In genomic region chr11:94546886-94547285, GRCh38 we compare ENCODE assay signal across 9 cellular contexts. TPM values are rescaled to one million over a fixed set of nuclear protein-coding genes. Genes with fewer than 3 reads are reported as not detected.
DNase-seq lines count a peak whose midpoint lies in the region; ATAC-seq, FAIRE-seq and TF ChIP-seq lines count a peak whose summit lies in the region.
"Had no signal": no experiment of that assay in that cellular context is flagged by ENCODE, and none has a peak within 500 bp of the region (broad histone marks: within the 10 kb centered on the region; RNA-seq: fewer than 3 reads in every experiment).

No MANE protein-coding gene starts in this region.

- TF ChIP-seq POLR2A in NB4 (IDR thresholded peaks at IDR 0.05; ENCODE audit: extremely low read depth, insufficient read length) (no peak), gastrocnemius medialis (IDR thresholded peaks at IDR 0.05) (no peak)

- H3K27me3 ChIP-seq in bronchial epithelial cell (ENCODE audit: control insufficient read depth, insufficient read depth, low read length) (no peaks in the 10 kb centered on the region), neutrophil (no peaks in the 10 kb centered on the region), gastrocnemius medialis (no peaks in the 10 kb centered on the region)

- H3K27ac ChIP-seq in neutrophil, result peak overlapping the region; percentile 92
- no peak overlapping the region for H3K27ac ChIP-seq in gastrocnemius medialis

- FAIRE-seq in bronchial epithelial cell (lab: Jason Lieb, UNC), result no peak
- FAIRE-seq: A204.1 had no signal

- intact Hi-C loops in gastrocnemius medialis (cut with DNase I; ENCODE audit: low total_unique reads), result no loop called here

- in situ Hi-C loops in gastrocnemius medialis (cut with MboI; ENCODE audit: low sequenced_read_pairs in 4 of 4), result no loop called here

- H3K4me1 ChIP-seq in neutrophil (ENCODE audit: control insufficient read depth in 1 of 2, insufficient read depth in 1 of 2, low read depth in 1 of 2, low read length in 1 of 2) (peaks cover 73 to 75% of the 10 kb centered on the region in 2 experiments), gastrocnemius medialis (peaks cover 0 to 10% of the 10 kb centered on the region in 2 donors)

- no peak for ATAC-seq in gastrocnemius medialis

- peak overlapping the region; percentile 95 for H3K4me3 ChIP-seq in NB4 (ENCODE audit: low read depth, low read length)
- H3K4me3 ChIP-seq in bronchial epithelial cell (ENCODE audit: low read depth, low read length), result no peak overlapping the region
- peak overlapping the region in 1 of 2 experiments; percentile 82 for H3K4me3 ChIP-seq in neutrophil (ENCODE audit: low read depth in 1 of 2, low read length in 1 of 2)
- no peak overlapping the region for H3K4me3 ChIP-seq in gastrocnemius medialis

- H3K36me3 ChIP-seq in bronchial epithelial cell (ENCODE audit: control insufficient read depth, insufficient read depth, low read length) (no peaks in the 10 kb centered on the region), neutrophil (no peaks in the 10 kb centered on the region), gastrocnemius medialis (no peaks in the 10 kb centered on the region)

- no peaks in the 10 kb centered on the region for H3K9me3 ChIP-seq in neutrophil
- no peaks in the 10 kb centered on the region for H3K9me3 ChIP-seq in gastrocnemius medialis

- TF ChIP-seq CTCF in NB4 (IDR thresholded peaks at IDR 0.05; ENCODE audit: low read depth, low read length) (no peak), bronchial epithelial cell (IDR thresholded peaks at IDR 0.05; ENCODE audit: insufficient read depth, low read length, severe bottlenecking) (no peak), neutrophil (IDR thresholded peaks at IDR 0.05) (no peak), gastrocnemius medialis (IDR thresholded peaks at IDR 0.05 in 4 of 5, conservative IDR thresholded peaks at IDR 0.05 in 1 of 5) (no peak)

- DNase-seq in DMS53 (lab: John Stamatoyannopoulos, UW), result peak; percentile 42
- DNase-seq in DMS53 treated with DMSO at 0.1 percent for 48 hours (lab: John Stamatoyannopoulos, UW; ENCODE audit: unreplicated experiment), result no peak
- DNase-seq in NB4 (ENCODE audit: low read depth), result peak; percentile 70
- peak; percentile 85 for DNase-seq in bronchial epithelial cell (ENCODE audit: low read depth)
- DNase-seq in stimulated activated CD4-positive, alpha-beta T cell treated with anti-CD3 and anti-CD28 coated beads, Interleukin-15, amount 100 ng/mL, for 24 hours, result no peak
- no peak for DNase-seq in gastrocnemius medialis
- DNase-seq in GM19238 (ENCODE audit: insufficient read length, low spot score), result no peak

RNA-seq across cellular contexts. Expression of gene FUT4, which starts 3.2 kb away (rescaled TPM):
- total RNA-seq in bronchial epithelial cell (1.0 and 1.8 TPM in 2 replicates), gastrocnemius medialis (1 to 10 TPM in 3 of 4 donors, under 1 TPM in 1; 0.92 to 1.9 (median 1.5) TPM)

RNA-seq across cellular contexts. Expression of gene PIWIL4, which starts 20.3 kb away (rescaled TPM):
- total RNA-seq in bronchial epithelial cell (0.38 and 0.79 TPM in 2 replicates), gastrocnemius medialis (1 to 10 TPM in 3 of 4 donors, under 1 TPM in 1; 0.70 to 2.1 (median 1.3) TPM)

RNA-seq across cellular contexts. Expression of gene C11orf97, which starts 34.6 kb away (rescaled TPM):
- total RNA-seq in bronchial epithelial cell, result not detected in 2 replicates
- total RNA-seq in gastrocnemius medialis, result not detected

RNA-seq across cellular contexts. Expression of gene ANKRD49, which starts 53.1 kb away (rescaled TPM):
- total RNA-seq in bronchial epithelial cell (17.1 and 20.5 TPM in 2 replicates), gastrocnemius medialis (10 to 100 TPM in 3 of 4 donors, 1 to 10 TPM in 1; 9.0 to 21.1 (median 11.9) TPM)

RNA-seq across cellular contexts. Expression of gene MRE11, which starts 53.2 kb away (rescaled TPM):
- total RNA-seq in bronchial epithelial cell (4.9 and 9.7 TPM in 2 replicates), gastrocnemius medialis (10 to 100 TPM in 1 of 4 donors, 1 to 10 TPM in 3; 5.3 to 12.3 (median 5.9) TPM)

Comparison
In these comparisons a context has a peak if more than half of its experiments do, and no peak if none do; other contexts are left out.
1. DNase-seq: peak in DMS53 (single experiment), NB4 (single experiment) and bronchial epithelial cell (single experiment); none in DMS53 treated with DMSO at 0.1 percent for 48 hours (single experiment), stimulated activated CD4-positive, alpha-beta T cell treated with anti-CD3 and anti-CD28 coated beads, Interleukin-15, amount 100 ng/mL, for 24 hours (single experiment), gastrocnemius medialis (0 of 2) and GM19238 (single experiment).